Comparison of ENCODE assay signal across 16 cellular contexts in genomic region chr6:2917065-2917464, GRCh38. TPM values are rescaled to one million over a fixed set of nuclear protein-coding genes. Genes with fewer than 3 reads are reported as not detected.
DNase-seq lines count a peak whose midpoint lies in the region; ATAC-seq and TF ChIP-seq lines count a peak whose summit lies in the region.
"Had no signal": no experiment of that assay in that cellular context is flagged by ENCODE, and none has a peak within 500 bp of the region (broad histone marks: within the 10 kb centered on the region; RNA-seq: fewer than 3 reads in every experiment).

No MANE protein-coding gene starts in this region.

- TF ChIP-seq CTCF in NB4 (IDR thresholded peaks at IDR 0.05; ENCODE audit: low read depth, low read length) (peak; percentile 19), choroid plexus epithelial cell (conservative IDR thresholded peaks at IDR 0.05; ENCODE audit: low read depth, low read length) (peak; percentile 10)

- TF ChIP-seq POLR2A in NB4 (IDR thresholded peaks at IDR 0.05; ENCODE audit: extremely low read depth, insufficient read length) = no peak

- peak; percentile 48 for ATAC-seq in left colon
- ATAC-seq: body of pancreas had no signal

- no peak overlapping the region for H3K4me3 ChIP-seq in NB4 (ENCODE audit: low read depth, low read length)
- no peak overlapping the region for H3K4me3 ChIP-seq in choroid plexus epithelial cell (ENCODE audit: low read depth, low read length)
- H3K4me3 ChIP-seq: body of pancreas, prostate gland, SJCRH30, suprapubic skin had no signal

- DNase-seq in ELF-1 (ENCODE audit: low read depth, low spot score) (peak; percentile 39), NB4 (ENCODE audit: low read depth) (no peak), choroid plexus epithelial cell (ENCODE audit: low read depth) (no peak), left colon (no peak), cortex of kidney (lab: John Stamatoyannopoulos, UW) (no peak), GM03348 (ENCODE audit: low spot score) (no peak), NCI-H69 (lab: John Stamatoyannopoulos, UW) (no peak), DMS79 treated with DMSO at 0.1 percent for 48 hours (lab: John Stamatoyannopoulos, UW) (no peak)
- DNase-seq: activated naive CD4-positive, alpha-beta T cell treated with anti-CD3 and anti-CD28 coated beads, Interleukin-2, amount 10 ng/mL, durations not matched to agents 7 days and 5 days; body of pancreas; DMS53; NCI-H2029 treated with DMSO at 0.1 percent for 48 hours; stimulated activated CD4-positive, alpha-beta T cell treated with anti-CD3 and anti-CD28 coated beads, Interleukin-15, amount 100 ng/mL, for 24 hours had no signal

- intact Hi-C loops in left colon (cut with DNase I, micrococcal nuclease) = no loop called here

RNA-seq across cellular contexts. Expression of gene SERPINB9, which starts 14.0 kb away (rescaled TPM):
- total RNA-seq in left colon = 1 to 10 TPM; 3.5 to 4.7 TPM

RNA-seq across cellular contexts. Expression of gene SERPINB6, which starts 54.3 kb away (rescaled TPM):
- 100 to 1,000 TPM; 182 to 192 TPM for total RNA-seq in left colon
